Comparison of ENCODE assay signal across 12 cellular contexts in the genomic region with DNA sequence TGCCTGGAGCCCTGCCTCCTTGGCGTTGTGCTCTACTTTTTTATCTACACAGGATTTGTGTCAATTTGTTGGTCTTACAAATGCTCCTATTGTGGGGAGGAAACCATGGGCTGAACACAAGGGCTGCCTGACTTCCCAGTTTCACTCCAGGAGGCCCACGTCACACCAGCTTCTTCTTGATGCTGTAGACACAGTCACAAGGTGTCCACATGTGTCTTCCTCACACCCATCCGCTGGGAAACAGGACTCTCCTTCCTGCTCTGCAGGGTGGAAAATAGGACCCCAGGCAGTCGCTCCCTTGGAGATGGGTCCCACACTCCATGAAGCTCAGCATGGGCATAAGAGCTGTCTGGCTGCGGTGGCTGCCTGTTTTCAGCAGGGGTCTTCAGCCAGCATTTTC.
DNase-seq lines count a peak whose midpoint lies in the region; ATAC-seq and TF ChIP-seq lines count a peak whose summit lies in the region.
"Had no signal": no experiment of that assay in that cellular context is flagged by ENCODE, and none has a peak within 500 bp of the region (broad histone marks: within the 10 kb centered on the region; RNA-seq: fewer than 3 reads in every experiment).

No MANE protein-coding gene starts in this region.

- H3K4me3 ChIP-seq in gastroesophageal sphincter (no peak overlapping the region), neuronal stem cell (ENCODE audit: low read length in 2 of 2) (no peak overlapping the region), upper lobe of right lung (peak overlapping the region; percentile 22)

- H3K23ac ChIP-seq in neuronal stem cell (ENCODE audit: low read depth, low read length, poor library complexity) = no peak overlapping the region

- H3K4me3 Mint-ChIP-seq in progenitor cell of endocrine pancreas (ENCODE audit: low read depth) = no peak overlapping the region
- H3K4me3 Mint-ChIP-seq: activated naive CD8-positive, alpha-beta T cell treated with anti-CD3 and anti-CD28 coated beads, Interleukin-2, amount 10 ng/mL, durations not matched to agents 7 days and 5 days had no signal

- H3K9me3 Mint-ChIP-seq in progenitor cell of endocrine pancreas (ENCODE audit: low read depth) = no peaks in the 10 kb centered on the region
- H3K9me3 Mint-ChIP-seq: activated B cell treated with CpG ODN at 0.5 μM for 24 hours; activated naive CD8-positive, alpha-beta T cell treated with anti-CD3 and anti-CD28 coated beads, Interleukin-2, amount 10 ng/mL, durations not matched to agents 7 days and 5 days had no signal

- TF ChIP-seq POLR2A in gastroesophageal sphincter (IDR thresholded peaks at IDR 0.05) = no peak

- H4K8ac ChIP-seq in neuronal stem cell (ENCODE audit: low read depth, low read length) = no peak overlapping the region

- no peak for TF ChIP-seq CTCF in gastroesophageal sphincter (IDR thresholded peaks at IDR 0.05)
- no peak for TF ChIP-seq CTCF in upper lobe of right lung (IDR thresholded peaks at IDR 0.05)
- TF ChIP-seq CTCF in progenitor cell of endocrine pancreas (IDR thresholded peaks at IDR 0.05; ENCODE audit: unreplicated experiment) = no peak

- DNase-seq in NCI-H146 (lab: John Stamatoyannopoulos, UW) = peak; percentile 8
- no peak for DNase-seq in NCI-H146 treated with DMSO at 0.1 percent for 48 hours (lab: John Stamatoyannopoulos, UW; ENCODE audit: unreplicated experiment)
- no peak for DNase-seq in neuronal stem cell (ENCODE audit: low spot score)
- DNase-seq in upper lobe of right lung = no peak
- no peak for DNase-seq in hypothalamus (lab: John Stamatoyannopoulos, UW)
- DNase-seq in progenitor cell of endocrine pancreas (ENCODE audit: low spot score, unreplicated experiment) = no peak
- DNase-seq: 8988T; activated B cell treated with CpG ODN at 0.5 μM for 24 hours; activated naive CD8-positive, alpha-beta T cell treated with anti-CD3 and anti-CD28 coated beads, Interleukin-2, amount 10 ng/mL, durations not matched to agents 7 days and 5 days; esophagus squamous epithelium had no signal

- H3K36me3 ChIP-seq in gastroesophageal sphincter = no peaks in the 10 kb centered on the region
- H3K36me3 ChIP-seq in neuronal stem cell (replicated peaks in 1 of 2; ENCODE audit: control insufficient read depth in 2 of 2, insufficient read depth in 2 of 2, low read length in 2 of 2) = no peaks in the 10 kb centered on the region
- no peaks in the 10 kb centered on the region for H3K36me3 ChIP-seq in upper lobe of right lung
- H3K36me3 ChIP-seq: esophagus squamous epithelium had no signal

- ATAC-seq in gastroesophageal sphincter = peak; percentile 49
- ATAC-seq in upper lobe of right lung = peak; percentile 34
- ATAC-seq in HG02571 (IDR thresholded peaks at IDR 0.05; ENCODE audit: unreplicated experiment) = no peak

- H3K27ac ChIP-seq in gastroesophageal sphincter (peak overlapping the region in 1 of 4 donors; percentile 1), neuronal stem cell (replicated peaks; ENCODE audit: low read length) (no peak overlapping the region), upper lobe of right lung (peak overlapping the region; percentile 28)

- 83% methylated on average over 1 of the region's 5 CpGs; no CpG with 5 or more reads in 1 of the 2 donors for WGBS in gastroesophageal sphincter (ENCODE audit: low coverage in 1 of 2), 2 donors
- WGBS in neuronal stem cell (ENCODE audit: extremely low coverage in 2 of 2, insufficient read length in 2 of 2, insufficient replicate concordance in 1 of 2), 2 donors = no CpG with 5 or more reads among the region's 5 CpGs

- H3K4me1 ChIP-seq in gastroesophageal sphincter (peaks cover 0 to 16% (median 2%) of the 10 kb centered on the region in 3 donors), neuronal stem cell (ENCODE audit: control insufficient read depth in 2 of 2, insufficient read depth in 1 of 2, low read depth in 1 of 2, low read length in 2 of 2) (peaks cover 0 to 10% of the 10 kb centered on the region in 2 donors), upper lobe of right lung (peaks cover 13% of the 10 kb centered on the region)

- H3K14ac ChIP-seq in neuronal stem cell (ENCODE audit: low read length) = no peak overlapping the region

- H2AFZ ChIP-seq in neuronal stem cell (ENCODE audit: low read length) = peak overlapping the region; percentile 69

- H3K4me2 ChIP-seq in neuronal stem cell (ENCODE audit: insufficient read depth, low read length, poor library complexity, severe bottlenecking) = no peak overlapping the region

- H2BK15ac ChIP-seq in neuronal stem cell (ENCODE audit: low read length) = no peak overlapping the region

- H3K4ac ChIP-seq in neuronal stem cell (ENCODE audit: low read length) = no peak overlapping the region

- no peaks in the 10 kb centered on the region for H3K79me1 ChIP-seq in neuronal stem cell (ENCODE audit: low read depth, low read length)

- H3K4me1 Mint-ChIP-seq in progenitor cell of endocrine pancreas (ENCODE audit: low read depth) = peaks cover 7% of the 10 kb centered on the region
- H3K4me1 Mint-ChIP-seq: activated naive CD8-positive, alpha-beta T cell treated with anti-CD3 and anti-CD28 coated beads, Interleukin-2, amount 10 ng/mL, durations not matched to agents 7 days and 5 days had no signal

- H2BK5ac ChIP-seq in neuronal stem cell (ENCODE audit: low read length) = no peak overlapping the region

- H3K18ac ChIP-seq in neuronal stem cell (ENCODE audit: low read length) = peak overlapping the region; percentile 0

- H2BK12ac ChIP-seq in neuronal stem cell (ENCODE audit: low read length) = no peak overlapping the region

- no peak overlapping the region for H3K27ac Mint-ChIP-seq in progenitor cell of endocrine pancreas
- H3K27ac Mint-ChIP-seq: activated B cell treated with CpG ODN at 0.5 μM for 24 hours; activated naive CD8-positive, alpha-beta T cell treated with anti-CD3 and anti-CD28 coated beads, Interleukin-2, amount 10 ng/mL, durations not matched to agents 7 days and 5 days had no signal

- no peaks in the 10 kb centered on the region for H3K36me3 Mint-ChIP-seq in progenitor cell of endocrine pancreas (ENCODE audit: insufficient read depth)
- H3K36me3 Mint-ChIP-seq: activated naive CD8-positive, alpha-beta T cell treated with anti-CD3 and anti-CD28 coated beads, Interleukin-2, amount 10 ng/mL, durations not matched to agents 7 days and 5 days had no signal

- H2AK5ac ChIP-seq in neuronal stem cell (ENCODE audit: low read depth, low read length) = peak overlapping the region; percentile 6

- H3K9ac ChIP-seq in neuronal stem cell (ENCODE audit: low read depth, low read length, poor library complexity) = no peak overlapping the region

- no peak overlapping the region for H4K91ac ChIP-seq in neuronal stem cell (ENCODE audit: low read depth, low read length, poor library complexity)

- H3K27me3 ChIP-seq in gastroesophageal sphincter = no peaks in the 10 kb centered on the region
- no peaks in the 10 kb centered on the region for H3K27me3 ChIP-seq in neuronal stem cell (ENCODE audit: control insufficient read depth in 3 of 3, insufficient read depth in 3 of 3, low read depth in 1 of 3, low read length in 3 of 3)
- no peaks in the 10 kb centered on the region for H3K27me3 ChIP-seq in upper lobe of right lung

- TF ChIP-seq EP300 in gastroesophageal sphincter (IDR thresholded peaks at IDR 0.05) = no peak

- H3K9me3 ChIP-seq in gastroesophageal sphincter (no peaks in the 10 kb centered on the region), neuronal stem cell (replicated peaks in 1 of 2; ENCODE audit: control insufficient read depth in 2 of 2, insufficient read depth in 1 of 2, low read depth in 1 of 2, low read length in 2 of 2) (no peaks in the 10 kb centered on the region), upper lobe of right lung (no peaks in the 10 kb centered on the region)
- H3K9me3 ChIP-seq: esophagus squamous epithelium had no signal

- peak overlapping the region; percentile 41 for H2BK120ac ChIP-seq in neuronal stem cell (ENCODE audit: low read depth, low read length)

- peaks cover 14% of the 10 kb centered on the region for H3K27me3 Mint-ChIP-seq in progenitor cell of endocrine pancreas
- H3K27me3 Mint-ChIP-seq: activated naive CD8-positive, alpha-beta T cell treated with anti-CD3 and anti-CD28 coated beads, Interleukin-2, amount 10 ng/mL, durations not matched to agents 7 days and 5 days had no signal

- intact Hi-C loops in upper lobe of right lung (cut with DNase I) = no loop called here
